Comparison of ENCODE assay signal across 8 cellular contexts in the genomic region with DNA sequence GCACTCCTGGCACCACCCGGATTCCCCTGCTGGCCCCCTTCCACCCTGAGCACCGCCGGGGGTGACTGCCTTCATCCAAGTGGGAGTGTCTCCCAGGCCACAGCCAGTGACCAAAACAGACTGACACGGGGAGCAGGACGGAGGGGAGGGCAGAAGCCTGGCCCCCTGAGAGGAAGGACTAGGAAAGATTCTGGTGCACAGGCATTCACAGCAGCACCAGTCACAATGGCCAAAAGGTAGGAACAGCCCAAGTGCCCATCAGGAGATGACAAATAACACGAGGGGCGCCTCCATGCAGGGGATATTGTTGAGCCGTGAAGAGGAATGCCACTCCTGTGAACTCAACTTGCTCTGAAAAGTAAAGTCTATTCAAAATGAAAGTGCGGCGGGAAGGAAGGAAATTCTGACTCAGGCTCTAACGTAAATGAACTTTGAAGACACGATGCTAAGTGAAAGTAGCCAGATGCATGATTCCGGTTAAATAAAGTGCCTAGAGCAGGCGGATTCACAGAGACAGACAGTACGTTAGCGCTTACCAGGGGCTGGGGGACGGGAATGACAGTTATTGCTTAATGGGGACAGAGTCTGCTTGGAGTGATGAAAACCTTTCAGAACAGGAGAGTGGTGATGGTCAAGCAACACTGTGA.
DNase-seq lines count a peak whose midpoint lies in the region; ATAC-seq and TF ChIP-seq lines count a peak whose summit lies in the region.

No MANE protein-coding gene starts in this region.

- H3K23ac ChIP-seq in neuronal stem cell (ENCODE audit: low read depth, low read length, poor library complexity) = no peak overlapping the region

- H3K4me2 ChIP-seq in neuronal stem cell (ENCODE audit: insufficient read depth, low read length, poor library complexity, severe bottlenecking) = no peak overlapping the region

- no peak overlapping the region for H3K4ac ChIP-seq in neuronal stem cell (ENCODE audit: low read length)

- H4K8ac ChIP-seq in neuronal stem cell (ENCODE audit: low read depth, low read length) = no peak overlapping the region

- no peaks in the 10 kb centered on the region for H3K36me3 ChIP-seq in effector memory CD4-positive, alpha-beta T cell (ENCODE audit: control insufficient read depth, insufficient read depth, low read length)
- H3K36me3 ChIP-seq in neuronal stem cell (replicated peaks in 1 of 2; ENCODE audit: control insufficient read depth in 2 of 2, insufficient read depth in 2 of 2, low read length in 2 of 2) = no peaks in the 10 kb centered on the region
- no peaks in the 10 kb centered on the region for H3K36me3 ChIP-seq in thoracic aorta

- DNase-seq in activated CD4-positive, alpha-beta T cell treated with anti-CD3 and anti-CD28 coated beads for 4 hours = peak; percentile 64 to 67
- peak; percentile 8 to 21 (median 18) for DNase-seq in effector memory CD4-positive, alpha-beta T cell
- no peak for DNase-seq in neuronal stem cell (ENCODE audit: low spot score)
- DNase-seq in thoracic aorta (ENCODE audit: low spot score) = no peak
- DNase-seq in inferior parietal cortex (ENCODE audit: extremely low spot score) = no peak
- DNase-seq in SHP77 (lab: John Stamatoyannopoulos, UW) = no peak

- ATAC-seq in GM19328 (IDR thresholded peaks at IDR 0.05; ENCODE audit: unreplicated experiment) (peak; percentile 65), HG03432 (IDR thresholded peaks at IDR 0.05; ENCODE audit: unreplicated experiment) (peak; percentile 86), thoracic aorta (ENCODE audit: insufficient number of reproducible peaks, low FRiP score, low read depth) (peak; percentile 53)

- no peak overlapping the region for H2BK12ac ChIP-seq in neuronal stem cell (ENCODE audit: low read length)

- H3K27ac ChIP-seq in effector memory CD4-positive, alpha-beta T cell (ENCODE audit: insufficient read depth, low read length, poor library complexity, severe bottlenecking) = no peak overlapping the region
- H3K27ac ChIP-seq in neuronal stem cell (replicated peaks; ENCODE audit: low read length) (peak overlapping the region; percentile 16), thoracic aorta (peak overlapping the region; percentile 42 to 78)

- H3K9ac ChIP-seq in neuronal stem cell (ENCODE audit: low read depth, low read length, poor library complexity) = peak overlapping the region; percentile 60

- no peak overlapping the region for H2BK15ac ChIP-seq in neuronal stem cell (ENCODE audit: low read length)

- H3K9me3 ChIP-seq in effector memory CD4-positive, alpha-beta T cell (ENCODE audit: control insufficient read depth, low read length) = no peaks in the 10 kb centered on the region
- no peaks in the 10 kb centered on the region for H3K9me3 ChIP-seq in neuronal stem cell (replicated peaks in 1 of 2; ENCODE audit: control insufficient read depth in 2 of 2, insufficient read depth in 1 of 2, low read depth in 1 of 2, low read length in 2 of 2)
- no peaks in the 10 kb centered on the region for H3K9me3 ChIP-seq in thoracic aorta

- H3K4me3 ChIP-seq in effector memory CD4-positive, alpha-beta T cell (ENCODE audit: insufficient read depth, low read depth, low read length, poor library complexity, severe bottlenecking) = peak overlapping the region; percentile 40
- H3K4me3 ChIP-seq in neuronal stem cell (ENCODE audit: low read length in 2 of 2) (peak overlapping the region in 1 of 2 donors; percentile 19), thoracic aorta (peak overlapping the region; percentile 66)

- no peaks in the 10 kb centered on the region for H3K79me1 ChIP-seq in neuronal stem cell (ENCODE audit: low read depth, low read length)

- H2AFZ ChIP-seq in neuronal stem cell (ENCODE audit: low read length) = peak overlapping the region; percentile 77

- peaks cover 4% of the 10 kb centered on the region for H3K4me1 ChIP-seq in effector memory CD4-positive, alpha-beta T cell (ENCODE audit: control insufficient read depth, insufficient read depth, low read length, poor library complexity, severe bottlenecking)
- H3K4me1 ChIP-seq in neuronal stem cell (ENCODE audit: control insufficient read depth in 2 of 2, insufficient read depth in 1 of 2, low read depth in 1 of 2, low read length in 2 of 2) (peaks cover 20 to 21% of the 10 kb centered on the region in 2 donors), thoracic aorta (ENCODE audit: control insufficient read depth in 1 of 2, low read depth in 2 of 2) (peaks cover 5% of the 10 kb centered on the region in 2 donors)

- peak overlapping the region; percentile 76 for H3K18ac ChIP-seq in neuronal stem cell (ENCODE audit: low read length)

- no peaks in the 10 kb centered on the region for H3K27me3 ChIP-seq in effector memory CD4-positive, alpha-beta T cell (replicated peaks; ENCODE audit: control insufficient read depth, insufficient read depth, low read length, poor library complexity, severe bottlenecking)
- H3K27me3 ChIP-seq in neuronal stem cell (ENCODE audit: control insufficient read depth in 3 of 3, insufficient read depth in 3 of 3, low read depth in 1 of 3, low read length in 3 of 3) = peaks cover 0 to 12% (median 0%) of the 10 kb centered on the region in 3 experiments
- no peaks in the 10 kb centered on the region for H3K27me3 ChIP-seq in thoracic aorta (replicated peaks; ENCODE audit: insufficient read depth)

- H4K91ac ChIP-seq in neuronal stem cell (ENCODE audit: low read depth, low read length, poor library complexity) = no peak overlapping the region

- no peak for TF ChIP-seq CTCF in thoracic aorta (IDR thresholded peaks at IDR 0.05)

- no CpG with 5 or more reads among the region's 17 CpGs for WGBS in neuronal stem cell (ENCODE audit: extremely low coverage in 2 of 2, insufficient read length in 2 of 2, insufficient replicate concordance in 1 of 2), 2 donors

- no peak overlapping the region for H2BK120ac ChIP-seq in neuronal stem cell (ENCODE audit: low read depth, low read length)

- H3K14ac ChIP-seq in neuronal stem cell (ENCODE audit: low read length) = peak overlapping the region; percentile 0

- no peak overlapping the region for H2BK5ac ChIP-seq in neuronal stem cell (ENCODE audit: low read length)

- H2AK5ac ChIP-seq in neuronal stem cell (ENCODE audit: low read depth, low read length) = peak overlapping the region; percentile 30

Comparison
In these comparisons a context has a peak if more than half of its experiments do, and no peak if none do; other contexts are left out.
1. DNase-seq: peak in activated CD4-positive, alpha-beta T cell treated with anti-CD3 and anti-CD28 coated beads for 4 hours (2 of 2) and effector memory CD4-positive, alpha-beta T cell (3 of 3); none in neuronal stem cell (single experiment), thoracic aorta (single experiment), inferior parietal cortex (single experiment) and SHP77 (0 of 2).
2. Peak in every context shown above with its lines, with median percentiles within 50 percentile points of each other: ATAC-seq.